Comparison of ENCODE assay signal across 9 cellular contexts in genomic region chr6:167858086-167858591, GRCh38. TPM values are rescaled to one million over a fixed set of nuclear protein-coding genes. Genes with fewer than 3 reads are reported as not detected.
DNase-seq lines count a peak whose midpoint lies in the region; ATAC-seq and TF ChIP-seq lines count a peak whose summit lies in the region.
"Had no signal": no experiment of that assay in that cellular context is flagged by ENCODE, and none has a peak within 500 bp of the region (broad histone marks: within the 10 kb centered on the region; RNA-seq: fewer than 3 reads in every experiment).

No MANE protein-coding gene starts in this region.

- H3K9me3 ChIP-seq in HUES48 (ENCODE audit: control insufficient read depth, insufficient read depth, low read length) (no peaks in the 10 kb centered on the region), body of pancreas (no peaks in the 10 kb centered on the region), stomach (no peaks in the 10 kb centered on the region)

- H3K4me3 ChIP-seq in HUES48 (ENCODE audit: low read depth, low read length) (no peak overlapping the region), body of pancreas (no peak overlapping the region), stomach (no peak overlapping the region)

- no peaks in the 10 kb centered on the region for H3K36me3 Mint-ChIP-seq in natural killer cell

- TF ChIP-seq POLR2A in body of pancreas (IDR thresholded peaks at IDR 0.05) (no peak), stomach (IDR thresholded peaks at IDR 0.05) (no peak)

- H3K9ac ChIP-seq in HUES48 (ENCODE audit: low read depth, low read length), result no peak overlapping the region

- H3K27ac ChIP-seq in HUES48 (ENCODE audit: low read depth, low read length) (peak overlapping the region; percentile 44), body of pancreas (peak overlapping the region; percentile 15 to 52 (median 20)), stomach (peak overlapping the region in 4 of 5 donors; percentile 28 to 56 (median 37))

- ATAC-seq in body of pancreas (peak; percentile 57), HG02852 (IDR thresholded peaks at IDR 0.05; ENCODE audit: unreplicated experiment) (no peak), GM18870 (IDR thresholded peaks at IDR 0.05; ENCODE audit: unreplicated experiment) (no peak), natural killer cell (no peak)

- H3K36me3 ChIP-seq in HUES48 (ENCODE audit: control insufficient read depth, insufficient read depth, low read length) (no peaks in the 10 kb centered on the region), body of pancreas (replicated peaks in 1 of 2; ENCODE audit: insufficient read depth in 1 of 2, low read depth in 2 of 2) (no peaks in the 10 kb centered on the region), stomach (no peaks in the 10 kb centered on the region)

- no peak overlapping the region for H3K27ac Mint-ChIP-seq in natural killer cell

- H3K27me3 ChIP-seq in HUES48 (ENCODE audit: control insufficient read depth, insufficient read depth, low read length), result no peaks in the 10 kb centered on the region
- no peaks in the 10 kb centered on the region for H3K27me3 ChIP-seq in body of pancreas
- no peaks in the 10 kb centered on the region for H3K27me3 ChIP-seq in stomach

- H3K4me1 ChIP-seq in HUES48 (ENCODE audit: control insufficient read depth, insufficient read depth, low read length), result peaks cover 80% of the 10 kb centered on the region
- H3K4me1 ChIP-seq in body of pancreas, result peaks cover 65% of the 10 kb centered on the region
- H3K4me1 ChIP-seq in stomach, result peaks cover 19 to 75% (median 46%) of the 10 kb centered on the region in 4 donors

- TF ChIP-seq CTCF in body of pancreas (IDR thresholded peaks at IDR 0.05) (no peak), stomach (IDR thresholded peaks at IDR 0.05) (no peak), natural killer cell (IDR thresholded peaks at IDR 0.05) (no peak)

- H3K9me3 Mint-ChIP-seq in natural killer cell, result peaks cover 2 to 3% of the 10 kb centered on the region in 2 donors

- H3K27me3 Mint-ChIP-seq in natural killer cell (ENCODE audit: low read depth in 2 of 2), result peaks cover 12 to 49% of the 10 kb centered on the region in 2 donors

- no peaks in the 10 kb centered on the region for H3K4me1 Mint-ChIP-seq in natural killer cell

- no peak overlapping the region for H3K4me3 Mint-ChIP-seq in natural killer cell

- no peak for TF ChIP-seq EP300 in stomach (IDR thresholded peaks at IDR 0.05)

- 14 to 23% methylated on average over 1 of the region's 1 CpG for WGBS in body of pancreas, 2 donors
- 9 to 39% (median 18%) methylated on average over 1 of the region's 1 CpG for WGBS in stomach, 5 donors

- DNase-seq in body of pancreas (peak in 1 of 4 donors; percentile 16), kidney glomerular epithelial cell (lab: John Stamatoyannopoulos, UW) (peak; percentile 36), stomach (no peak), natural killer cell (no peak), NCI-H146 treated with DMSO at 0.1 percent for 48 hours (lab: John Stamatoyannopoulos, UW; ENCODE audit: unreplicated experiment) (no peak)
- DNase-seq: erythroblast had no signal

- intact Hi-C loops in body of pancreas (cut with DNase I) (no loop called here), stomach (cut with DNase I; ENCODE audit: low total_unique reads) (no loop called here), natural killer cell (cut with micrococcal nuclease) (no loop called here)

RNA-seq across cellular contexts. Expression of gene AFDN, which starts 31.4 kb away (rescaled TPM):
- total RNA-seq in body of pancreas, result 100 to 1,000 TPM; 160 to 195 TPM
- total RNA-seq in stomach, result 100 to 1,000 TPM in 4 of 5 donors, 10 to 100 TPM in 1; 95.1 to 521 (median 203) TPM
- 10 to 100 TPM; 24.8 to 34.7 (median 25.7) TPM for polyA plus RNA-seq in stomach
- total RNA-seq in natural killer cell, result 1 to 10 TPM; 6.3 to 9.3 (median 7.9) TPM

Comparison
In these comparisons a context has a peak if more than half of its experiments do, and no peak if none do; other contexts are left out.
1. RNA of gene AFDN, which starts 31.4 kb away (total RNA-seq): 95.1 to 521 TPM in stomach and 160 to 195 TPM in body of pancreas; 6.3 to 9.3 TPM in natural killer cell; every median in the first group is over 4 times any median in the second.
2. Peak in every context shown above with its lines, with median percentiles within 50 percentile points of each other: H3K27ac ChIP-seq.